ENCODE assay signal across 2 cellular contexts in the genomic region with DNA sequence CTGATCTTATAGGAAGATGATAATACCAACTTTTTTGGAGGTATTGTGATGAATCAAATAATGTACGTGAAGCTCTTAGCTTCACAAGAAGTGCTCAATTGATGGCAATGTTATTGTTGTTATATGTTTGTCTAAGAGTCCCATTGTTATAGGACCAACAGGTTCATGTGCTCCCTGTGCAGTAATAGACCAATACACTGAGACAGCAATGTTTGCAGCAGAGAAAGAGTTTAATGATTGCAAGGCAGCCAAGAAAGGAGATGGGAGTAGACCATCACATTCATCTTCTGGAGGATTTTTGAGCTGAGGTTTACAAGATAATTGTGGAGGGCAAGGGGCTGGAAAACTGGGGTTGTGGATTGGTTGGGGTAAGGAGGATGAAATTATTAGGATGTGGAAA.
A peak's percentile ranks its signal among the peaks of the same experiment; 100 is the strongest.
TF ChIP-seq lines count a peak whose summit lies in the region.

No MANE protein-coding gene starts in this region.

TF ChIP-seq in HEK293, 187 proteins besides CTCF, POLR2A, EP300 and RAD21 (continued from another document):
- TF ChIP-seq, protein P1, sequence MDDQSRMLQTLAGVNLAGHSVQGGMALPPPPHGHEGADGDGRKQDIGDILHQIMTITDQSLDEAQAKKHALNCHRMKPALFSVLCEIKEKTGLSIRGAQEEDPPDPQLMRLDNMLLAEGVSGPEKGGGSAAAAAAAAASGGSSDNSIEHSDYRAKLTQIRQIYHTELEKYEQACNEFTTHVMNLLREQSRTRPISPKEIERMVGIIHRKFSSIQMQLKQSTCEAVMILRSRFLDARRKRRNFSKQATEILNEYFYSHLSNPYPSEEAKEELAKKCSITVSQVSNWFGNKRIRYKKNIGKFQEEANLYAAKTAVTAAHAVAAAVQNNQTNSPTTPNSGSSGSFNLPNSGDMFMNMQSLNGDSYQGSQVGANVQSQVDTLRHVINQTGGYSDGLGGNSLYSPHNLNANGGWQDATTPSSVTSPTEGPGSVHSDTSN (CRISPR knock-in tag; IDR thresholded peaks at IDR 0.05), result no peak
- TF ChIP-seq ZNF140 (tag by site-specific recombination; IDR thresholded peaks at IDR 0.05), result peak; percentile 41; the same call in 1 of the 2 replicates
- TF ChIP-seq SETDB1 (IDR thresholded peaks at IDR 0.05; ENCODE audit: insufficient read length, low read length), result peak; percentile 88

TF ChIP-seq in GM23338, 12 proteins besides CTCF, POLR2A, EP300 and RAD21 (continued from another document):
- TF ChIP-seq, protein P2, sequence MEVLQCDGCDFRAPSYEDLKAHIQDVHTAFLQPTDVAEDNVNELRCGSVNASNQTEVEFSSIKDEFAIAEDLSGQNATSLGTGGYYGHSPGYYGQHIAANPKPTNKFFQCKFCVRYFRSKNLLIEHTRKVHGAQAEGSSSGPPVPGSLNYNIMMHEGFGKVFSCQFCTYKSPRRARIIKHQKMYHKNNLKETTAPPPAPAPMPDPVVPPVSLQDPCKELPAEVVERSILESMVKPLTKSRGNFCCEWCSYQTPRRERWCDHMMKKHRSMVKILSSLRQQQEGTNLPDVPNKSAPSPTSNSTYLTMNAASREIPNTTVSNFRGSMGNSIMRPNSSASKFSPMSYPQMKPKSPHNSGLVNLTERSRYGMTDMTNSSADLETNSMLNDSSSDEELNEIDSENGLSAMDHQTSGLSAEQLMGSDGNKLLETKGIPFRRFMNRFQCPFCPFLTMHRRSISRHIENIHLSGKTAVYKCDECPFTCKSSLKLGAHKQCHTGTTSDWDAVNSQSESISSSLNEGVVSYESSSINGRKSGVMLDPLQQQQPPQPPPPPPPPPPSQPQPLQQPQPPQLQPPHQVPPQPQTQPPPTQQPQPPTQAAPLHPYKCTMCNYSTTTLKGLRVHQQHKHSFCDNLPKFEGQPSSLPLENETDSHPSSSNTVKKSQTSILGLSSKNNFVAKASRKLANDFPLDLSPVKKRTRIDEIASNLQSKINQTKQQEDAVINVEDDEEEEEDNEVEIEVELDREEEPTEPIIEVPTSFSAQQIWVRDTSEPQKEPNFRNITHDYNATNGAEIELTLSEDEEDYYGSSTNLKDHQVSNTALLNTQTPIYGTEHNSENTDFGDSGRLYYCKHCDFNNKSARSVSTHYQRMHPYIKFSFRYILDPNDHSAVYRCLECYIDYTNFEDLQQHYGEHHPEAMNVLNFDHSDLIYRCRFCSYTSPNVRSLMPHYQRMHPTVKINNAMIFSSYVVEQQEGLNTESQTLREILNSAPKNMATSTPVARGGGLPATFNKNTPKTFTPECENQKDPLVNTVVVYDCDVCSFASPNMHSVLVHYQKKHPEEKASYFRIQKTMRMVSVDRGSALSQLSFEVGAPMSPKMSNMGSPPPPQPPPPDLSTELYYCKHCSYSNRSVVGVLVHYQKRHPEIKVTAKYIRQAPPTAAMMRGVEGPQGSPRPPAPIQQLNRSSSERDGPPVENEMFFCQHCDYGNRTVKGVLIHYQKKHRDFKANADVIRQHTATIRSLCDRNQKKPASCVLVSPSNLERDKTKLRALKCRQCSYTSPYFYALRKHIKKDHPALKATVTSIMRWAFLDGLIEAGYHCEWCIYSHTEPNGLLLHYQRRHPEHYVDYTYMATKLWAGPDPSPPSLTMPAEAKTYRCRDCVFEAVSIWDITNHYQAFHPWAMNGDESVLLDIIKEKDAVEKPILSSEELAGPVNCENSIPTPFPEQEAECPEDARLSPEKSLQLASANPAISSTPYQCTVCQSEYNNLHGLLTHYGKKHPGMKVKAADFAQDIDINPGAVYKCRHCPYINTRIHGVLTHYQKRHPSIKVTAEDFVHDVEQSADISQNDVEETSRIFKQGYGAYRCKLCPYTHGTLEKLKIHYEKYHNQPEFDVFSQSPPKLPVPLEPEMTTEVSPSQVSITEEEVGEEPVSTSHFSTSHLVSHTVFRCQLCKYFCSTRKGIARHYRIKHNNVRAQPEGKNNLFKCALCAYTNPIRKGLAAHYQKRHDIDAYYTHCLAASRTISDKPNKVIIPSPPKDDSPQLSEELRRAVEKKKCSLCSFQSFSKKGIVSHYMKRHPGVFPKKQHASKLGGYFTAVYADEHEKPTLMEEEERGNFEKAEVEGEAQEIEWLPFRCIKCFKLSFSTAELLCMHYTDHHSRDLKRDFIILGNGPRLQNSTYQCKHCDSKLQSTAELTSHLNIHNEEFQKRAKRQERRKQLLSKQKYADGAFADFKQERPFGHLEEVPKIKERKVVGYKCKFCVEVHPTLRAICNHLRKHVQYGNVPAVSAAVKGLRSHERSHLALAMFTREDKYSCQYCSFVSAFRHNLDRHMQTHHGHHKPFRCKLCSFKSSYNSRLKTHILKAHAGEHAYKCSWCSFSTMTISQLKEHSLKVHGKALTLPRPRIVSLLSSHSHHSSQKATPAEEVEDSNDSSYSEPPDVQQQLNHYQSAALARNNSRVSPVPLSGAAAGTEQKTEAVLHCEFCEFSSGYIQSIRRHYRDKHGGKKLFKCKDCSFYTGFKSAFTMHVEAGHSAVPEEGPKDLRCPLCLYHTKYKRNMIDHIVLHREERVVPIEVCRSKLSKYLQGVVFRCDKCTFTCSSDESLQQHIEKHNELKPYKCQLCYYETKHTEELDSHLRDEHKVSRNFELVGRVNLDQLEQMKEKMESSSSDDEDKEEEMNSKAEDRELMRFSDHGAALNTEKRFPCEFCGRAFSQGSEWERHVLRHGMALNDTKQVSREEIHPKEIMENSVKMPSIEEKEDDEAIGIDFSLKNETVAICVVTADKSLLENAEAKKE (CRISPR knock-in tag; IDR thresholded peaks at IDR 0.05), result no peak
- TF ChIP-seq ZNF114 (CRISPR knock-in tag; IDR thresholded peaks at IDR 0.05) (no peak), NANOG (IDR thresholded peaks at IDR 0.05; ENCODE audit: borderline replicate concordance) (no peak), ZNF331 (CRISPR knock-in tag; IDR thresholded peaks at IDR 0.05; ENCODE audit: low read depth) (no peak)
- TF ChIP-seq, protein P3, sequence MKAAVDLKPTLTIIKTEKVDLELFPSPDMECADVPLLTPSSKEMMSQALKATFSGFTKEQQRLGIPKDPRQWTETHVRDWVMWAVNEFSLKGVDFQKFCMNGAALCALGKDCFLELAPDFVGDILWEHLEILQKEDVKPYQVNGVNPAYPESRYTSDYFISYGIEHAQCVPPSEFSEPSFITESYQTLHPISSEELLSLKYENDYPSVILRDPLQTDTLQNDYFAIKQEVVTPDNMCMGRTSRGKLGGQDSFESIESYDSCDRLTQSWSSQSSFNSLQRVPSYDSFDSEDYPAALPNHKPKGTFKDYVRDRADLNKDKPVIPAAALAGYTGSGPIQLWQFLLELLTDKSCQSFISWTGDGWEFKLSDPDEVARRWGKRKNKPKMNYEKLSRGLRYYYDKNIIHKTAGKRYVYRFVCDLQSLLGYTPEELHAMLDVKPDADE (IDR thresholded peaks at IDR 0.05), result no peak
